8 cellular contexts compared by ENCODE assay signal in genomic region chr10:22436526-22436892, GRCh38.
DNase-seq lines count a peak whose midpoint lies in the region; ATAC-seq, FAIRE-seq and TF ChIP-seq lines count a peak whose summit lies in the region.

No MANE protein-coding gene starts in this region.

- H3K18ac ChIP-seq in H1 (ENCODE audit: extremely low read depth, low read length) = no peak overlapping the region

- no peak overlapping the region for H3K4ac ChIP-seq in H1 (replicated peaks; ENCODE audit: insufficient read length, low read depth, low read length)

- peaks cover 18% of the 10 kb centered on the region for H3K4me1 ChIP-seq in ES-I3 (ENCODE audit: insufficient read depth, low read length)
- peaks cover 37% of the 10 kb centered on the region for H3K4me1 ChIP-seq in PC-9 (replicated peaks; ENCODE audit: insufficient read depth)
- H3K4me1 ChIP-seq in H1 (replicated peaks in 1 of 4; ENCODE audit: control insufficient read depth in 3 of 4, insufficient read depth in 4 of 4, low read length in 3 of 4) = peaks cover 0 to 6% (median 2%) of the 10 kb centered on the region in 4 experiments; a peak in 4 of 7 replicates

- H4K8ac ChIP-seq in H1 (ENCODE audit: extremely low read depth, insufficient read depth, low read length) = no peak overlapping the region

- intact Hi-C loops in PC-9 (cut with micrococcal nuclease; ENCODE audit: unreplicated experiment) = loop anchor here (10.0 kb wide), 1 partner anchor 912 kb away; the partner anchor contains the start of gene SKIDA1

- CTCF ChIA-PET in PC-9 (lab: Charles Lee) (interaction anchor here (1.5 kb wide), 1 partner anchor 99 kb away, joined by 11 read pairs; no protein-coding TSS in a partner anchor), H1 (lab: Charles Lee; ENCODE audit: partially characterized antibody) (interaction anchor here (2.2 kb wide), 1 partner anchor 91 kb away, joined by 7 read pairs; the partner anchor contains the start of gene SPAG6)

- no peaks in the 10 kb centered on the region for H3K9me3 ChIP-seq in ES-I3 (ENCODE audit: control insufficient read depth, insufficient read depth, low read length)
- no peaks in the 10 kb centered on the region for H3K9me3 ChIP-seq in PC-9 (ENCODE audit: insufficient read depth, low read depth)
- H3K9me3 ChIP-seq in H1 (ENCODE audit: insufficient read depth in 2 of 2, low read depth in 1 of 2, low read length in 1 of 2) = no peaks in the 10 kb centered on the region
- no peaks in the 10 kb centered on the region for H3K9me3 ChIP-seq in neural cell (ENCODE audit: low read length)

- no peak overlapping the region for H2BK12ac ChIP-seq in H1 (ENCODE audit: low read depth, low read length)

- H2BK20ac ChIP-seq in H1 (ENCODE audit: low read length) = no peak overlapping the region

- WGBS in H1 (ENCODE audit: extremely low coverage in 1 of 2, insufficient coverage in 1 of 2, insufficient read length in 1 of 2, insufficient replicate concordance in 2 of 2, low coverage in 1 of 2, low lambda C conversion rate in 2 of 2, missing lambda C conversion rate in 1 of 2), 2 experiments = 14% methylated on average over 35 of the region's 35 CpGs; no CpG with 5 or more reads in 1 of the 2 experiments

- no peak overlapping the region for H2BK5ac ChIP-seq in H1 (ENCODE audit: low read depth, low read length)

- H3K56ac ChIP-seq in H1 (replicated peaks; ENCODE audit: insufficient read length, low read depth, low read length) = no peak overlapping the region

- DNase-seq in PC-9 = no peak
- DNase-seq in H1 (ENCODE audit: low read depth in 1 of 2, low spot score in 2 of 2) = no peak
- DNase-seq in NCI-H187 treated with DMSO at 0.1 percent for 48 hours (lab: John Stamatoyannopoulos, UW) = no peak
- DNase-seq in stimulated activated CD4-positive, alpha-beta T cell treated with anti-CD3 and anti-CD28 coated beads, Interleukin-12 subunit alpha, Interleukin-12 subunit beta, amount 100 ng/mL, for 4 hours = no peak

- TF ChIP-seq POLR2A in H1 (IDR thresholded peaks at IDR 0.05; ENCODE audit: control extremely low read depth in 1 of 2, low read depth in 2 of 2, low read length in 2 of 2) = no peak

- H3K23me2 ChIP-seq in H1 (ENCODE audit: low read depth, low read length) = peaks cover 11% of the 10 kb centered on the region; the same call in 1 of the 2 replicates

- H2AFZ ChIP-seq in PC-9 = no peak overlapping the region; the same call in 1 of the 2 replicates
- H2AFZ ChIP-seq in H1 (ENCODE audit: low read length) = no peak overlapping the region
- peak overlapping the region; percentile 88 for H2AFZ ChIP-seq in neural cell (ENCODE audit: low read depth, low read length)

- H3K9ac ChIP-seq in ES-I3 (ENCODE audit: low read depth, low read length) = peak overlapping the region; percentile 92; the same call in 1 of the 2 replicates
- H3K9ac ChIP-seq in H1 (replicated peaks in 1 of 4; ENCODE audit: extremely low read depth in 1 of 4, low read depth in 3 of 4, low read length in 3 of 4) = peak overlapping the region in 1 of 4 experiments; percentile 25; a peak in 2 of 7 replicates
- peak overlapping the region; percentile 98 for H3K9ac ChIP-seq in neural cell (ENCODE audit: low read length)

- BruUV-seq in PC-9 (replicated peaks; lab: Mats Ljungman, UMichigan) = TSS peak; percentile 70

- H4K91ac ChIP-seq in H1 (replicated peaks; ENCODE audit: insufficient read length, low read length) = no peak overlapping the region

- H3K79me2 ChIP-seq in PC-9 (ENCODE audit: low read depth) (no peaks in the 10 kb centered on the region), H1 (ENCODE audit: control insufficient read depth in 1 of 2, insufficient read depth in 2 of 2, low read length in 2 of 2) (no peaks in the 10 kb centered on the region), neural cell (replicated peaks; ENCODE audit: insufficient read depth, low read length) (peaks cover 20% of the 10 kb centered on the region)

- H3K23ac ChIP-seq in H1 (ENCODE audit: insufficient read length) = no peak overlapping the region

- FAIRE-seq in H1 (lab: Jason Lieb, UNC) = no peak

- no peak overlapping the region for H2AK5ac ChIP-seq in H1 (ENCODE audit: low read depth, low read length)

- no peaks in the 10 kb centered on the region for H3K9me2 ChIP-seq in PC-9 (ENCODE audit: insufficient read depth)
- no peaks in the 10 kb centered on the region for H3K9me2 ChIP-seq in neural cell (ENCODE audit: insufficient read depth, low read length)

- ATAC-seq in GM21825 (IDR thresholded peaks at IDR 0.05; ENCODE audit: unreplicated experiment) (peak; percentile 34), HG03097 (IDR thresholded peaks at IDR 0.05; ENCODE audit: low FRiP score, unreplicated experiment) (no peak)

- H3K27me3 ChIP-seq in PC-9 (ENCODE audit: insufficient read depth, low read depth) = no peaks in the 10 kb centered on the region
- H3K27me3 ChIP-seq in H1 (replicated peaks in 1 of 4; ENCODE audit: control insufficient read depth in 3 of 4, extremely low read depth in 1 of 4, insufficient read depth in 3 of 4, low read length in 3 of 4) = peaks cover 21 to 56% (median 45%) of the 10 kb centered on the region in 4 experiments
- no peaks in the 10 kb centered on the region for H3K27me3 ChIP-seq in neural cell (ENCODE audit: insufficient read depth, low read depth, low read length)

- H2BK15ac ChIP-seq in H1 (ENCODE audit: low read length) = no peak overlapping the region

- TF ChIP-seq EP300 in H1 (IDR thresholded peaks at IDR 0.05; ENCODE audit: borderline replicate concordance in 1 of 2, low read depth in 2 of 2, low read length in 2 of 2) (no peak), neural cell (conservative IDR thresholded peaks at IDR 0.05; ENCODE audit: poor library complexity, severe bottlenecking) (no peak)

- H4K20me1 ChIP-seq in PC-9 (ENCODE audit: insufficient read depth) (no peaks in the 10 kb centered on the region), H1 (replicated peaks in 1 of 2; ENCODE audit: control insufficient read depth in 1 of 2, insufficient read depth in 2 of 2, low read length in 2 of 2) (peaks cover 0 to 4% of the 10 kb centered on the region in 2 experiments), neural cell (ENCODE audit: insufficient read depth) (no peaks in the 10 kb centered on the region)

- TF ChIP-seq CTCF in PC-9 (conservative IDR thresholded peaks at IDR 0.05) (no peak), H1 (IDR thresholded peaks at IDR 0.05; ENCODE audit: control extremely low read depth in 1 of 3, insufficient read depth in 1 of 3, low read depth in 1 of 3, low read length in 3 of 3) (no peak), neural cell (IDR thresholded peaks at IDR 0.05; ENCODE audit: poor library complexity, severe bottlenecking) (no peak)

- TF ChIP-seq RAD21 in H1 (IDR thresholded peaks at IDR 0.05 in 1 of 2, conservative IDR thresholded peaks at IDR 0.05 in 1 of 2; ENCODE audit: low read depth in 2 of 2, low read length in 2 of 2) (no peak), neural cell (conservative IDR thresholded peaks at IDR 0.05) (no peak)

- no peaks in the 10 kb centered on the region for H3K79me1 ChIP-seq in H1 (ENCODE audit: low read depth, low read length)

- H3K14ac ChIP-seq in H1 (ENCODE audit: insufficient read length) = no peak overlapping the region

- H4K5ac ChIP-seq in H1 (ENCODE audit: insufficient read length, low read depth, low read length) = no peak overlapping the region

- H3F3A ChIP-seq in PC-9 (ENCODE audit: insufficient read depth, low read depth) (peaks cover 14% of the 10 kb centered on the region), neural cell (ENCODE audit: insufficient read depth, low read length, poor library complexity, severe bottlenecking) (no peaks in the 10 kb centered on the region)

- POLR2A ChIA-PET in PC-9 (lab: Charles Lee; ENCODE audit: unreplicated experiment) (interaction anchor here (0.6 kb wide), 1 partner anchor 78 kb away, joined by 5 read pairs; no protein-coding TSS in a partner anchor), H1 (lab: Charles Lee; ENCODE audit: partially characterized antibody) (interaction anchor here (0.7 to 2.3 kb wide), 8 partner anchors 9 to 91 kb away, joined by 3 to 6 read pairs (median 4); partner anchors contain the start of gene SPAG6)

- no peak overlapping the region for H3K27ac ChIP-seq in PC-9
- no peak overlapping the region for H3K27ac ChIP-seq in H1 (ENCODE audit: low read depth, low read length)
- peak overlapping the region; percentile 97 for H3K27ac ChIP-seq in neural cell (ENCODE audit: low read length)

- H3K4me3 ChIP-seq in PC-9 (peak overlapping the region; percentile 82; the same call in 1 of the 2 replicates), H1 (ENCODE audit: extremely low read depth in 1 of 4, insufficient read depth in 2 of 4, low read depth in 3 of 4, low read length in 4 of 4) (peak overlapping the region; percentile 38 to 71 (median 66)), neural cell (ENCODE audit: low read length) (peak overlapping the region; percentile 82)

- H3K36me3 ChIP-seq in ES-I3 (ENCODE audit: insufficient read depth, low read length) = no peaks in the 10 kb centered on the region
- no peaks in the 10 kb centered on the region for H3K36me3 ChIP-seq in PC-9 (ENCODE audit: low read depth)
- peaks cover 0 to 3% (median 0%) of the 10 kb centered on the region in 4 experiments; a peak in 1 of 8 replicates for H3K36me3 ChIP-seq in H1 (ENCODE audit: control insufficient read depth in 2 of 4, insufficient read depth in 4 of 4, low read length in 3 of 4)
- H3K36me3 ChIP-seq in neural cell (ENCODE audit: insufficient read depth, low read length) = no peaks in the 10 kb centered on the region

- no peak overlapping the region for H2BK120ac ChIP-seq in H1 (replicated peaks; ENCODE audit: low read depth, low read length)

- H3K4me2 ChIP-seq in PC-9 (peak overlapping the region; percentile 84), H1 (ENCODE audit: insufficient read depth in 1 of 2, low read depth in 2 of 2, low read length in 2 of 2) (peak overlapping the region; percentile 87 to 98), neural cell (ENCODE audit: low read length) (no peak overlapping the region)

TF ChIP-seq in H1, 55 proteins besides CTCF, POLR2A, EP300 and RAD21 (continues in another document):
- TF ChIP-seq TAF1 (IDR thresholded peaks at IDR 0.05; ENCODE audit: low read depth, low read length) (no peak), BACH1 (IDR thresholded peaks at IDR 0.05; ENCODE audit: low read length) (no peak), TAF7 (optimal IDR thresholded peaks at IDR 0.05; ENCODE audit: borderline replicate concordance, low read depth, low read length) (no peak)
- TF ChIP-seq, protein P1, sequence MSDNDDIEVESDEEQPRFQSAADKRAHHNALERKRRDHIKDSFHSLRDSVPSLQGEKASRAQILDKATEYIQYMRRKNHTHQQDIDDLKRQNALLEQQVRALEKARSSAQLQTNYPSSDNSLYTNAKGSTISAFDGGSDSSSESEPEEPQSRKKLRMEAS (IDR thresholded peaks at IDR 0.05) = no peak

TF ChIP-seq in neural cell, 6 proteins besides CTCF, POLR2A, EP300 and RAD21 (continues in another document):
- no peak for TF ChIP-seq POLR2AphosphoS5 (IDR thresholded peaks at IDR 0.05)
- TF ChIP-seq SMC3 (conservative IDR thresholded peaks at IDR 0.05; ENCODE audit: poor library complexity) = no peak
- TF ChIP-seq EZH2 (IDR thresholded peaks at IDR 0.05; ENCODE audit: borderline replicate concordance, insufficient read depth, low read length, poor library complexity, severe bottlenecking) = no peak
